In the genomic region with DNA sequence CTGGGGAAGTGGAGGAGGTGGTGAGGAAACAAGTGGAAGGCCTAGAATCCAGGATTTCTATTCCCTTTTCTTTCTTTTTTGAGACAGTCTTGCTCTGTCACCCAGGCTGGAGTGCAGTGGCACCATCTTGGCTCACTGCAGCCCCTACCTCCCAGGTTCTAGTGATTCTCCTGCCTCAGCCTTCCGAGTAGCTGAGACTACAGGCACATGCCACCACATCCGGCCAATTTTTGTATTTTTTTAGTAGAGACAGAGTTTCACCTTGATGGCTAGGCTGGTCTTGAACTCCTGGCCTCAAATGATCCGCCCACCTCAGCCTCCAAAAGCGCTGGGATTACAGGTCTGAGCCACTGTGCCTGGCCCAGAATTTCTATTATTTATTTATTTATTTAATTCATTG, we compare ENCODE assay signal across 11 cellular contexts. TPM values are rescaled to one million over a fixed set of nuclear protein-coding genes. Genes with fewer than 3 reads are reported as not detected.
A peak's percentile ranks its signal among the peaks of the same experiment; 100 is the strongest.
DNase-seq lines count a peak whose midpoint lies in the region; ATAC-seq and TF ChIP-seq lines count a peak whose summit lies in the region.
"Not testable (repeated sequence)": the region's sequence is repeated elsewhere in the genome, so short reads cannot be mapped to it uniquely, and the experiment has no call there.
"Had no signal": no experiment of that assay in that cellular context is flagged by ENCODE, and none has a peak within 500 bp of the region (broad histone marks: within the 10 kb centered on the region; RNA-seq: fewer than 3 reads in every experiment).

No MANE protein-coding gene starts in this region.

- not testable (repeated sequence) for H3K36me3 ChIP-seq in GM23338 (ENCODE audit: insufficient read depth); KMS-11 (ENCODE audit: insufficient read depth); psoas muscle (ENCODE audit: insufficient read depth in 1 of 2, low read depth in 1 of 2)

- peaks cover 14% of the 10 kb centered on the region for H3K27me3 Mint-ChIP-seq in GM23338 (ENCODE audit: insufficient read depth, low read depth, poor library complexity)
- H3K27me3 Mint-ChIP-seq in glutamatergic neuron (ENCODE audit: unreplicated experiment) = not testable (repeated sequence)

- H3K79me2 ChIP-seq in GM23338 (replicated peaks; ENCODE audit: insufficient read depth); KMS-11 (ENCODE audit: insufficient read depth, low read depth): not testable (repeated sequence)

- H3K9me3 Mint-ChIP-seq in GM23338; glutamatergic neuron (ENCODE audit: unreplicated experiment): not testable (repeated sequence)

- H4K20me1 ChIP-seq in GM23338 (replicated peaks; ENCODE audit: insufficient read depth); KMS-11 (ENCODE audit: insufficient read depth): not testable (repeated sequence)

- H3K4me1 ChIP-seq in GM23338 (ENCODE audit: insufficient read depth) = peaks cover 47% of the 10 kb centered on the region
- H3K4me1 ChIP-seq in KMS-11 (ENCODE audit: low read depth, poor library complexity, severe bottlenecking) = peaks cover 37% of the 10 kb centered on the region
- not testable (repeated sequence) for H3K4me1 ChIP-seq in right cardiac atrium (ENCODE audit: control insufficient read depth, insufficient read depth, low read length)
- peaks cover 22% of the 10 kb centered on the region for H3K4me1 ChIP-seq in psoas muscle

- H3K4me3 ChIP-seq in GM23338; KMS-11 (IDR thresholded peaks at IDR 0.05; ENCODE audit: insufficient read depth, low read depth, low read length): not testable (repeated sequence)
- H3K4me3 ChIP-seq in right cardiac atrium (ENCODE audit: low read length) (peak overlapping the region; percentile 61), psoas muscle (peak overlapping the region; percentile 63)

- peak overlapping the region; percentile 52 for H3K4me3 Mint-ChIP-seq in GM23338
- H3K4me3 Mint-ChIP-seq in glutamatergic neuron (ENCODE audit: unreplicated experiment) = not testable (repeated sequence)

- DNase-seq in GM23338 (ENCODE audit: low spot score); glutamatergic neuron; right cardiac atrium; psoas muscle: not testable (repeated sequence)
- DNase-seq in RPMI8226 = peak; percentile 43

- 75% methylated on average over 4 of the region's 4 CpGs for WGBS in right cardiac atrium
- 40 to 72% (median 48%) methylated on average over 4 of the region's 4 CpGs for WGBS in psoas muscle, 3 donors

- peak overlapping the region; percentile 45; the same call in 1 of the 2 replicates for H3K9ac ChIP-seq in KMS-11

- not testable (repeated sequence) for H3K4me2 ChIP-seq in GM23338
- peak overlapping the region; percentile 77 for H3K4me2 ChIP-seq in KMS-11

- peak overlapping the region; percentile 87 for H3K27ac ChIP-seq in GM23338 (ENCODE audit: low read depth)
- H3K27ac ChIP-seq in KMS-11 = peak overlapping the region; percentile 62
- peak overlapping the region; percentile 63 for H3K27ac ChIP-seq in right cardiac atrium (ENCODE audit: low read length)
- H3K27ac ChIP-seq in psoas muscle = peak overlapping the region; percentile 94

- ATAC-seq in GM18498 (IDR thresholded peaks at IDR 0.05; ENCODE audit: unreplicated experiment) (peak; percentile 20), GM23338 (peak; percentile 19), psoas muscle (peak in 1 of 4 donors; percentile 18)
- not testable (repeated sequence) for ATAC-seq in right cardiac atrium

- not testable (repeated sequence) for H3K27me3 ChIP-seq in GM23338 (ENCODE audit: insufficient read depth); KMS-11 (ENCODE audit: insufficient read depth, low read depth); right cardiac atrium (ENCODE audit: control insufficient read depth, insufficient read depth); psoas muscle (ENCODE audit: insufficient read depth in 3 of 3, low read length in 2 of 3)

- intact Hi-C loops in right cardiac atrium (cut with DNase I) = not testable (repeated sequence)
- intact Hi-C loops in psoas muscle (cut with DNase I) = loop anchor here in 1 of 2 donors (5.0 kb wide), 1 partner anchor 47 kb away; a partner anchor contains a TSS

- not testable (repeated sequence) for H3K9me2 ChIP-seq in GM23338 (ENCODE audit: insufficient read depth)

- not testable (repeated sequence) for H2AFZ ChIP-seq in GM23338
- peak overlapping the region; percentile 72 for H2AFZ ChIP-seq in KMS-11 (ENCODE audit: low read depth)

- not testable (repeated sequence) for TF ChIP-seq CTCF in GM23338 (conservative IDR thresholded peaks at IDR 0.05; ENCODE audit: low read depth in 2 of 2); KMS-11 (conservative IDR thresholded peaks at IDR 0.05; ENCODE audit: low read depth, low read length); glutamatergic neuron (IDR thresholded peaks at IDR 0.05; ENCODE audit: partially characterized antibody, unreplicated experiment); psoas muscle (IDR thresholded peaks at IDR 0.05)

- H3K36me3 Mint-ChIP-seq in GM23338 (ENCODE audit: low read depth); glutamatergic neuron (ENCODE audit: unreplicated experiment): not testable (repeated sequence)

- H3K27ac Mint-ChIP-seq in GM23338 (peak overlapping the region; percentile 100), glutamatergic neuron (ENCODE audit: unreplicated experiment) (peak overlapping the region; percentile 74)

- H3K4me1 Mint-ChIP-seq in GM23338 = peaks cover 61% of the 10 kb centered on the region
- H3K4me1 Mint-ChIP-seq in glutamatergic neuron (ENCODE audit: low read depth, unreplicated experiment) = not testable (repeated sequence)

- H3K9me3 ChIP-seq in right cardiac atrium (ENCODE audit: control insufficient read depth, low read length); psoas muscle: not testable (repeated sequence)

- not testable (repeated sequence) for H3F3A ChIP-seq in GM23338 (replicated peaks; ENCODE audit: low read depth)

RNA-seq across cellular contexts. Expression of a gene that starts 0.6 kb away (rescaled TPM):
- 0.03 and 0.23 TPM in 2 replicates for total RNA-seq in GM23338 (2014; rRNA removed; shearing (Covaris generic))
- polyA plus RNA-seq in GM23338 (2016; fragmentation: Nextera tagmentation; extraction: Ambion mirVana) (0.05 TPM in 1 of 2 replicates, not detected in the other), right cardiac atrium (72.1 TPM), psoas muscle (10 to 100 TPM in 2 of 3 donors, under 1 TPM in 1; 0.95 to 28.1 (median 14.1) TPM)
- total RNA-seq in glutamatergic neuron (ENCODE audit: unreplicated experiment) (not detected), right cardiac atrium (100 to 1,000 TPM; 125 to 258 (median 212) TPM), psoas muscle (100 to 1,000 TPM in 1 of 4 donors, 10 to 100 TPM in 3; 33.0 to 152 (median 62.6) TPM)
- total RNA-seq: Calu3; CD8-positive, alpha-beta memory T cell; Daoy had no signal
- polyA plus RNA-seq: CD8-positive, alpha-beta memory T cell; SK-N-SH had no signal

RNA-seq across cellular contexts. Expression of a gene that starts 26.1 kb away (rescaled TPM):
- not detected in 2 replicates for total RNA-seq in GM23338 (2014; rRNA removed; shearing (Covaris generic))
- polyA plus RNA-seq in GM23338 (2016; fragmentation: Nextera tagmentation; extraction: Ambion mirVana) (not detected in 2 replicates), right cardiac atrium (not detected), psoas muscle (not detected)
- total RNA-seq in glutamatergic neuron (ENCODE audit: unreplicated experiment) (not detected), right cardiac atrium (not detected), psoas muscle (not detected)
- total RNA-seq: Calu3; CD8-positive, alpha-beta memory T cell; Daoy had no signal
- polyA plus RNA-seq: CD8-positive, alpha-beta memory T cell; SK-N-SH had no signal

RNA-seq across cellular contexts. Expression of a gene that starts 48.0 kb away (rescaled TPM):
- total RNA-seq in GM23338 (2014; rRNA removed; shearing (Covaris generic)) = 14.7 and 20.6 TPM in 2 replicates
- polyA plus RNA-seq in GM23338 (2016; fragmentation: Nextera tagmentation; extraction: Ambion mirVana) (4.5 and 6.9 TPM in 2 replicates), right cardiac atrium (0.16 TPM), psoas muscle (under 1 TPM; 0.01 to 0.30 (median 0.04) TPM)
- total RNA-seq in glutamatergic neuron (ENCODE audit: unreplicated experiment) (2.4 TPM), right cardiac atrium (under 1 TPM; 0.64 to 0.89 (median 0.69) TPM), psoas muscle (under 1 TPM; 0.13 to 0.90 (median 0.50) TPM)

Comparison
In these comparisons a context has a peak if more than half of its experiments do, and no peak if none do; other contexts are left out.
1. RNA of a gene that starts 0.6 kb away (total RNA-seq): 125 to 258 TPM in right cardiac atrium and 33.0 to 152 TPM in psoas muscle; 0.03 to 0.23 TPM in GM23338 and not detected in glutamatergic neuron (single experiment); every median in the first group is over 10 times any median in the second.
2. Peak in every context shown above with its lines, with median percentiles within 50 percentile points of each other: H3K27ac ChIP-seq.